10 cellular contexts compared by ENCODE assay signal in the genomic region with DNA sequence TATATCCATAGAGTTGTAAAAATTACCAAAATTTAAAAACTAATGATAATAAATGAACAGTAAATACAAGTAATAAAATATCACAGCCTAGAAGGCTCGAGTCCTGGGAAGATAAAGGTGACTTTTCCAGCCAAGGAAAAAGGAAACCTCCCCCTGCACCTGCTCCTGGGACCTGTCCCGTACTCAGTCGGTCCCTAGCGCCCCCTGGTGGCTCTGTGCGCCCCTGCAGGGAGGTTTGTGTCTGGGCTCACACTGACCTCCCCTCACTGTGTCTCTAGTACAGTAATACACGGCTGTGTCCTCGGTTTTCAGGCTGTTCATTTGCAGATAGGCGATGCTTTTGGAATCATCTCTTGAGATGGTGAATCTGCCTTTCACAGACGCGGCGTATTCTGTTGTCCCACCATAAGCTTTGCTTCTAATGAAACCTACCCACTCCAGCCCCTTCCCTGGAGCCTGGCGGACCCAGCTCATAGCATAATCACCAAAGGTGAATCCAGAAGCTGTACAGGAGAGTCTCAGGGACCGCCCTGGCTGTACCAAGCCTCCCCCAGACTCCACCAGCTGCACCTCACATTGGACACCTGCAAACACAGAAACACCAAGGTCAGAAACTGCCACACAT.
A peak's percentile ranks its signal among the peaks of the same experiment; 100 is the strongest.
DNase-seq lines count a peak whose midpoint lies in the region; ATAC-seq and TF ChIP-seq lines count a peak whose summit lies in the region.
"Had no signal": no experiment of that assay in that cellular context is flagged by ENCODE, and none has a peak within 500 bp of the region (broad histone marks: within the 10 kb centered on the region; RNA-seq: fewer than 3 reads in every experiment).

No MANE protein-coding gene starts in this region.

- DNase-seq in NCI-H524 (lab: John Stamatoyannopoulos, UW) (peak; percentile 1 to 22), NCI-H524 treated with DMSO at 0.1 percent for 48 hours (lab: John Stamatoyannopoulos, UW) (no peak), RWPE2 (ENCODE audit: low spot score) (no peak), mucosa of gallbladder (ENCODE audit: low spot score) (peak; percentile 58), upper lobe of left lung (peak; percentile 56 to 92)
- peak; percentile 74 for DNase-seq in activated T-helper 9 cell treated with anti-CD3 and anti-CD28 coated beads, Interleukin-2, amount 50 U/mL, for 16 hours (ENCODE audit: low read depth)

- H3K9me3 ChIP-seq in RWPE2 (ENCODE audit: severe bottlenecking) (no peaks in the 10 kb centered on the region), upper lobe of left lung (no peaks in the 10 kb centered on the region)
- H3K9me3 ChIP-seq: BLaER1 had no signal

- peak; percentile 73 for ATAC-seq in RWPE2 (ENCODE audit: low read depth)
- no peak for ATAC-seq in upper lobe of left lung (ENCODE audit: low FRiP score in 2 of 2)
- no peak for ATAC-seq in HG03097 (IDR thresholded peaks at IDR 0.05; ENCODE audit: low FRiP score, unreplicated experiment)
- ATAC-seq in HG02678 (IDR thresholded peaks at IDR 0.05; ENCODE audit: unreplicated experiment), result no peak

- no peak for TF ChIP-seq POLR2A in upper lobe of left lung (IDR thresholded peaks at IDR 0.05)

- H3K27me3 ChIP-seq in RWPE2 (ENCODE audit: insufficient read depth, poor library complexity, severe bottlenecking) (peaks cover 12% of the 10 kb centered on the region), upper lobe of left lung (no peaks in the 10 kb centered on the region)
- H3K27me3 ChIP-seq: BLaER1, cardiac muscle cell had no signal

- H3K4me1 ChIP-seq in RWPE2 (ENCODE audit: insufficient read depth, poor library complexity, severe bottlenecking), result no peaks in the 10 kb centered on the region
- H3K4me1 ChIP-seq in upper lobe of left lung, result no peaks in the 10 kb centered on the region
- H3K4me1 ChIP-seq: BLaER1 had no signal

- TF ChIP-seq CTCF in RWPE2 (IDR thresholded peaks at IDR 0.05; ENCODE audit: poor library complexity, severe bottlenecking) (peak; percentile 83), upper lobe of left lung (IDR thresholded peaks at IDR 0.05) (peak in 5 of 6 experiments; percentile 35 to 64 (median 39))

- H3K27ac ChIP-seq in RWPE2 (ENCODE audit: poor library complexity, severe bottlenecking) (no peak overlapping the region), upper lobe of left lung (no peak overlapping the region)
- H3K27ac ChIP-seq: BLaER1, cardiac muscle cell had no signal

- TF ChIP-seq EP300 in upper lobe of left lung (IDR thresholded peaks at IDR 0.05), result no peak

- no peak overlapping the region for H3K4me3 ChIP-seq in RWPE2 (ENCODE audit: severe bottlenecking)
- no peak overlapping the region for H3K4me3 ChIP-seq in upper lobe of left lung
- H3K4me3 ChIP-seq: BLaER1, cardiac muscle cell had no signal

- no peaks in the 10 kb centered on the region for H3K36me3 ChIP-seq in RWPE2 (ENCODE audit: low read depth)
- H3K36me3 ChIP-seq in upper lobe of left lung, result no peaks in the 10 kb centered on the region
- H3K36me3 ChIP-seq: BLaER1, cardiac muscle cell had no signal

- WGBS in upper lobe of left lung, 2 donors, result 43 to 45% methylated on average over 9 to 13 of the region's 13 CpGs

Comparison
In these comparisons a context has a peak if more than half of its experiments do, and no peak if none do; other contexts are left out.
1. DNase-seq: peak in NCI-H524 (2 of 2), activated T-helper 9 cell treated with anti-CD3 and anti-CD28 coated beads, Interleukin-2, amount 50 U/mL, for 16 hours (single experiment), mucosa of gallbladder (single experiment) and upper lobe of left lung (2 of 2); none in NCI-H524 treated with DMSO at 0.1 percent for 48 hours (single experiment) and RWPE2 (single experiment).